ENCODE assay signal across 16 cellular contexts in genomic region chr20:2130062-2130591, GRCh38. TPM values are rescaled to one million over a fixed set of nuclear protein-coding genes. Genes with fewer than 3 reads are reported as not detected.
DNase-seq lines count a peak whose midpoint lies in the region; ATAC-seq and TF ChIP-seq lines count a peak whose summit lies in the region.
"Had no signal": no experiment of that assay in that cellular context is flagged by ENCODE, and none has a peak within 500 bp of the region (broad histone marks: within the 10 kb centered on the region; RNA-seq: fewer than 3 reads in every experiment).

No MANE protein-coding gene starts in this region.

- peaks cover 0 to 82% (median 33%) of the 10 kb centered on the region in 6 donors for H3K4me1 ChIP-seq in spleen

- no peak overlapping the region for H3K4me3 ChIP-seq in fibroblast of pulmonary artery (replicated peaks; ENCODE audit: low read depth, low read length)
- no peak overlapping the region for H3K4me3 ChIP-seq in spleen
- H3K4me3 ChIP-seq: A549, sigmoid colon had no signal

- no peaks in the 10 kb centered on the region for H3K9me3 Mint-ChIP-seq in activated naive CD4-positive, alpha-beta T cell treated with anti-CD3 and anti-CD28 coated beads, Interleukin-2, amount 50 U/mL, for 72 hours
- H3K9me3 Mint-ChIP-seq in activated naive CD4-positive, alpha-beta T cell treated with anti-CD3 and anti-CD28 coated beads, Interleukin-2, amount 10 ng/mL, durations not matched to agents 7 days and 5 days: no peaks in the 10 kb centered on the region
- no peaks in the 10 kb centered on the region for H3K9me3 Mint-ChIP-seq in WTC11
- H3K9me3 Mint-ChIP-seq: T-cell had no signal

- H3K27me3 Mint-ChIP-seq in activated naive CD4-positive, alpha-beta T cell treated with anti-CD3 and anti-CD28 coated beads, Interleukin-2, amount 10 ng/mL, durations not matched to agents 7 days and 5 days: no peaks in the 10 kb centered on the region
- H3K27me3 Mint-ChIP-seq in WTC11 (ENCODE audit: low read depth): no peaks in the 10 kb centered on the region
- H3K27me3 Mint-ChIP-seq: T-cell had no signal

- peaks cover 0 to 44% (median 3%) of the 10 kb centered on the region in 6 donors for H3K36me3 ChIP-seq in spleen

- TF ChIP-seq POLR2A in spleen (IDR thresholded peaks at IDR 0.05): no peak

- intact Hi-C loops in spleen (cut with DNase I; ENCODE audit: low total_unique reads): no loop called here

- H3K4me1 Mint-ChIP-seq in activated naive CD4-positive, alpha-beta T cell treated with anti-CD3 and anti-CD28 coated beads, Interleukin-2, amount 10 ng/mL, durations not matched to agents 7 days and 5 days: peaks cover 2% of the 10 kb centered on the region
- peaks cover 41% of the 10 kb centered on the region for H3K4me1 Mint-ChIP-seq in WTC11

- H3K27ac ChIP-seq in spleen: no peak overlapping the region
- H3K27ac ChIP-seq: A549 had no signal

- no peaks in the 10 kb centered on the region for H3K27me3 ChIP-seq in spleen (replicated peaks in 1 of 7)
- H3K27me3 ChIP-seq: sigmoid colon had no signal

- H3K9me3 ChIP-seq in spleen: no peaks in the 10 kb centered on the region
- H3K9me3 ChIP-seq: A549, sigmoid colon had no signal

- no peak overlapping the region for H3K4me3 Mint-ChIP-seq in activated naive CD4-positive, alpha-beta T cell treated with anti-CD3 and anti-CD28 coated beads, Interleukin-2, amount 10 ng/mL, durations not matched to agents 7 days and 5 days
- H3K4me3 Mint-ChIP-seq in WTC11: no peak overlapping the region
- H3K4me3 Mint-ChIP-seq: T-cell had no signal

- peak overlapping the region; percentile 13 to 33 for H3K27ac Mint-ChIP-seq in activated naive CD4-positive, alpha-beta T cell treated with anti-CD3 and anti-CD28 coated beads, Interleukin-2, amount 50 U/mL, for 72 hours
- H3K27ac Mint-ChIP-seq in activated naive CD4-positive, alpha-beta T cell treated with anti-CD3 and anti-CD28 coated beads, Interleukin-2, amount 10 ng/mL, durations not matched to agents 7 days and 5 days: no peak overlapping the region
- peak overlapping the region; percentile 65 for H3K27ac Mint-ChIP-seq in WTC11
- H3K27ac Mint-ChIP-seq: T-cell had no signal

- CTCF ChIA-PET in activated naive CD4-positive, alpha-beta T cell treated with anti-CD3 and anti-CD28 coated beads, Interleukin-2, amount 10 ng/mL, durations not matched to agents 7 days and 5 days (lab: Charles Lee): no interaction called here
- CTCF ChIA-PET in WTC11 (lab: Charles Lee): interaction anchor here (2.3 kb wide), 1 partner anchor 42 kb away, joined by 9 read pairs; no protein-coding TSS in a partner anchor

- no peaks in the 10 kb centered on the region for H3K36me3 Mint-ChIP-seq in activated naive CD4-positive, alpha-beta T cell treated with anti-CD3 and anti-CD28 coated beads, Interleukin-2, amount 50 U/mL, for 72 hours
- peaks cover 8% of the 10 kb centered on the region for H3K36me3 Mint-ChIP-seq in activated naive CD4-positive, alpha-beta T cell treated with anti-CD3 and anti-CD28 coated beads, Interleukin-2, amount 10 ng/mL, durations not matched to agents 7 days and 5 days
- no peaks in the 10 kb centered on the region for H3K36me3 Mint-ChIP-seq in WTC11

- POLR2A ChIA-PET in WTC11 (lab: Charles Lee): interaction anchor here (1.2 kb wide), 1 partner anchor 28 kb away, joined by 4 read pairs; the partner anchor contains the start of gene STK35

- DNase-seq in activated naive CD4-positive, alpha-beta T cell treated with anti-CD3 and anti-CD28 coated beads, Interleukin-2, amount 50 U/mL, for 72 hours (ENCODE audit: low spot score in 2 of 2): no peak
- no peak for DNase-seq in activated naive CD4-positive, alpha-beta T cell treated with anti-CD3 and anti-CD28 coated beads, Interleukin-2, amount 10 ng/mL, durations not matched to agents 7 days and 5 days
- DNase-seq in WTC11 (ENCODE audit: low spot score) (no peak), fibroblast of pulmonary artery (ENCODE audit: low read depth) (peak; percentile 21), spleen (peak; percentile 38), NCI-H82 (lab: John Stamatoyannopoulos, UW) (no peak), NCI-H2107 treated with DMSO at 0.1 percent for 48 hours (lab: John Stamatoyannopoulos, UW; ENCODE audit: unreplicated experiment) (no peak)
- DNase-seq in effector CD8-positive, alpha-beta T cell (lab: John Stamatoyannopoulos, UW): no peak
- DNase-seq: activated CD4-positive, alpha-beta T cell treated with anti-CD3 and anti-CD28 coated beads for 48 hours; Calu3; left cardiac atrium; NCI-H187; NCI-H69; T-cell had no signal

- no peak for TF ChIP-seq CTCF in WTC11 (IDR thresholded peaks at IDR 0.05)
- TF ChIP-seq CTCF in fibroblast of pulmonary artery (IDR thresholded peaks at IDR 0.05; ENCODE audit: low read length, missing control alignments): no peak
- no peak for TF ChIP-seq CTCF in spleen (IDR thresholded peaks at IDR 0.05 in 8 of 11, conservative IDR thresholded peaks at IDR 0.05 in 3 of 11)

- 88 to 94% (median 90%) methylated on average over 15 of the region's 15 CpGs for WGBS in spleen, 5 donors

- ATAC-seq in activated naive CD4-positive, alpha-beta T cell treated with anti-CD3 and anti-CD28 coated beads, Interleukin-2, amount 50 U/mL, for 72 hours: no peak
- no peak for ATAC-seq in WTC11
- ATAC-seq: T-cell had no signal

TF ChIP-seq in WTC11, 78 proteins besides CTCF, POLR2A, EP300 and RAD21:
- no peak for TF ChIP-seq E2F1 (CRISPR knock-in tag; IDR thresholded peaks at IDR 0.05)
- TF ChIP-seq NFATC4 (CRISPR knock-in tag; IDR thresholded peaks at IDR 0.05): no peak
TF ChIP-seq in WTC11: peak in this region for 0.

RNA-seq across cellular contexts. Expression of gene STK35, which starts 28.5 kb away (rescaled TPM):
- total RNA-seq in activated naive CD4-positive, alpha-beta T cell treated with anti-CD3 and anti-CD28 coated beads, Interleukin-2, amount 50 U/mL, for 72 hours: 10 to 100 TPM; 23.5 to 23.8 TPM
- 35.8 to 37.2 TPM (median 35.9 TPM) in 3 replicates for total RNA-seq in WTC11 (2021)
- 10 to 100 TPM; 12.1 to 25.4 (median 16.7) TPM for total RNA-seq in spleen
- polyA plus RNA-seq in spleen: 1 to 10 TPM; 1.8 to 4.7 (median 2.2) TPM

Comparison
In these comparisons a context has a peak if more than half of its experiments do, and no peak if none do; other contexts are left out.
1. DNase-seq: peak in fibroblast of pulmonary artery (single experiment) and spleen (single experiment); none in activated naive CD4-positive, alpha-beta T cell treated with anti-CD3 and anti-CD28 coated beads, Interleukin-2, amount 50 U/mL, for 72 hours (0 of 2), activated naive CD4-positive, alpha-beta T cell treated with anti-CD3 and anti-CD28 coated beads, Interleukin-2, amount 10 ng/mL, durations not matched to agents 7 days and 5 days (single experiment), WTC11 (single experiment), effector CD8-positive, alpha-beta T cell (single experiment), NCI-H82 (single experiment) and NCI-H2107 treated with DMSO at 0.1 percent for 48 hours (single experiment).